In the genomic region with DNA sequence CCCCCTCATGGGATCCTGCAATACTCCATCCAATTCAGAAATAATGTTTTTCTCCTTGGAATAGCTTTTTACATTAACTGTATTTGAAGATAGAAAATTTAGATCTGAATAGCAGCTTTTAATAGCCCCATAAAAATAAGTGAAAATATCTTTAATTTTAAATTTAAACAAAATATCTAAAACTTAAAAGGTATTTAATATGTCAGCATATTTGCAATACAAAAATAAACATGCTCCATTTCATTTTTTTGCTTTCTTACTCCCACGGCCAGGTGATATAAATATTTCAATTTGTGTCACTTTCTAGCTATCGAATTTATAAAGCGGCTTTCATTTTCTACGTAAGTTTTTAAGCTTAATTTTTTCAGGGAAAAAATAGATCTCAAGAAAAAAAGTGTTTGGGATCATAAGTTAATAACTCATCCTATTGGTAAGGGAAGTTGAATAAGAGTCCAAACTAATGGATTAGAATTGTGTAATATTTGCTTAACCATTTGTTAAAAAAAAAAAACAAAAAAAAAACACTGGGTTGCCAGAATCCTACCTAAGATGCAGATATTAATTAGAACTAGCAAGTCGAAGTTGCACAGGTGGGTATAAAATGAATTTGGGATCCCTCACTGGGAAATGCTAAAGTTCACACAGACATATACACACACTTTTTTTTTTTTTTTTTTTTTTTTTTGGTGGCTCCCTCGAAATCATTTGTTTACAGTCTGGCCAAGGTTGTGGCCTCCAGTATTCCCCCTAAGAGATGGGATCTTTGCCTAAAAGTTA, we compare ENCODE assay signal across 8 cellular contexts. TPM values are rescaled to one million over a fixed set of nuclear protein-coding genes. Genes with fewer than 3 reads are reported as not detected.
DNase-seq lines count a peak whose midpoint lies in the region; ATAC-seq lines count a peak whose summit lies in the region.

No MANE protein-coding gene starts in this region.

- peaks cover 42% of the 10 kb centered on the region for H3K4me1 Mint-ChIP-seq in T-helper 2 cell treated with Interferon-gamma antibody and Interleukin-4, amounts not matched to agents 5 μg/mL and 100 μg/mL, for 36 hours (ENCODE audit: low read depth)
- peaks cover 43% of the 10 kb centered on the region for H3K4me1 Mint-ChIP-seq in activated naive CD8-positive, alpha-beta T cell treated with anti-CD3 and anti-CD28 coated beads, Interleukin-2, amount 50 U/mL, for 24 hours

- no peak for DNase-seq in T-helper 2 cell treated with Interferon-gamma antibody and Interleukin-4, amounts not matched to agents 5 μg/mL and 100 μg/mL, for 36 hours (ENCODE audit: low spot score)
- DNase-seq in T-helper 2 cell (no peak), NCI-H1436 (lab: John Stamatoyannopoulos, UW) (no peak)
- no peak for DNase-seq in activated naive CD8-positive, alpha-beta T cell treated with anti-CD3 and anti-CD28 coated beads, Interleukin-2, amount 50 U/mL, for 24 hours

- H3K27ac Mint-ChIP-seq in T-helper 2 cell treated with Interferon-gamma antibody and Interleukin-4, amounts not matched to agents 5 μg/mL and 100 μg/mL, for 36 hours = peak overlapping the region; percentile 95
- H3K27ac Mint-ChIP-seq in activated naive CD8-positive, alpha-beta T cell treated with anti-CD3 and anti-CD28 coated beads, Interleukin-2, amount 50 U/mL, for 24 hours = peak overlapping the region; percentile 98

- no peaks in the 10 kb centered on the region for H3K27me3 ChIP-seq in layer of hippocampus (ENCODE audit: control insufficient read depth, insufficient read depth, low read length)

- H3K27ac ChIP-seq in layer of hippocampus (ENCODE audit: low read depth, low read length) (peak overlapping the region; percentile 91), temporal lobe (ENCODE audit: low read depth, low read length) (peak overlapping the region; percentile 99)

- no peaks in the 10 kb centered on the region for H3K27me3 Mint-ChIP-seq in T-helper 2 cell treated with Interferon-gamma antibody and Interleukin-4, amounts not matched to agents 5 μg/mL and 100 μg/mL, for 36 hours (ENCODE audit: low read depth)
- no peaks in the 10 kb centered on the region for H3K27me3 Mint-ChIP-seq in activated naive CD8-positive, alpha-beta T cell treated with anti-CD3 and anti-CD28 coated beads, Interleukin-2, amount 50 U/mL, for 24 hours

- peaks cover 33% of the 10 kb centered on the region for H3K36me3 Mint-ChIP-seq in T-helper 2 cell treated with Interferon-gamma antibody and Interleukin-4, amounts not matched to agents 5 μg/mL and 100 μg/mL, for 36 hours (ENCODE audit: low read depth)
- peaks cover 12% of the 10 kb centered on the region for H3K36me3 Mint-ChIP-seq in activated naive CD8-positive, alpha-beta T cell treated with anti-CD3 and anti-CD28 coated beads, Interleukin-2, amount 50 U/mL, for 24 hours (ENCODE audit: low read depth)

- peak overlapping the region; percentile 88 for H3K4me3 Mint-ChIP-seq in T-helper 2 cell treated with Interferon-gamma antibody and Interleukin-4, amounts not matched to agents 5 μg/mL and 100 μg/mL, for 36 hours
- peak overlapping the region; percentile 94 for H3K4me3 Mint-ChIP-seq in activated naive CD8-positive, alpha-beta T cell treated with anti-CD3 and anti-CD28 coated beads, Interleukin-2, amount 50 U/mL, for 24 hours

- no peaks in the 10 kb centered on the region for H3K9me3 Mint-ChIP-seq in T-helper 2 cell treated with Interferon-gamma antibody and Interleukin-4, amounts not matched to agents 5 μg/mL and 100 μg/mL, for 36 hours
- no peaks in the 10 kb centered on the region for H3K9me3 Mint-ChIP-seq in activated naive CD8-positive, alpha-beta T cell treated with anti-CD3 and anti-CD28 coated beads, Interleukin-2, amount 50 U/mL, for 24 hours

- ATAC-seq in activated naive CD8-positive, alpha-beta T cell treated with anti-CD3 and anti-CD28 coated beads, Interleukin-2, amount 50 U/mL, for 24 hours = no peak
- ATAC-seq in GM21825 (IDR thresholded peaks at IDR 0.05; ENCODE audit: unreplicated experiment) (no peak), HG03565 (IDR thresholded peaks at IDR 0.05; ENCODE audit: unreplicated experiment) (no peak)

RNA-seq across cellular contexts. Expression of a gene that starts 47.6 kb away (rescaled TPM):
- total RNA-seq in temporal lobe = 101 TPM
